Comparison of ENCODE assay signal across 1 cellular context in genomic region chr10:71790749-71791440, GRCh38.
TF ChIP-seq lines count a peak whose summit lies in the region.

No MANE protein-coding gene starts in this region.

TF ChIP-seq in GM12878, 131 proteins besides CTCF, POLR2A, EP300 and RAD21 (continued from another document):
- TF ChIP-seq, protein P1, sequence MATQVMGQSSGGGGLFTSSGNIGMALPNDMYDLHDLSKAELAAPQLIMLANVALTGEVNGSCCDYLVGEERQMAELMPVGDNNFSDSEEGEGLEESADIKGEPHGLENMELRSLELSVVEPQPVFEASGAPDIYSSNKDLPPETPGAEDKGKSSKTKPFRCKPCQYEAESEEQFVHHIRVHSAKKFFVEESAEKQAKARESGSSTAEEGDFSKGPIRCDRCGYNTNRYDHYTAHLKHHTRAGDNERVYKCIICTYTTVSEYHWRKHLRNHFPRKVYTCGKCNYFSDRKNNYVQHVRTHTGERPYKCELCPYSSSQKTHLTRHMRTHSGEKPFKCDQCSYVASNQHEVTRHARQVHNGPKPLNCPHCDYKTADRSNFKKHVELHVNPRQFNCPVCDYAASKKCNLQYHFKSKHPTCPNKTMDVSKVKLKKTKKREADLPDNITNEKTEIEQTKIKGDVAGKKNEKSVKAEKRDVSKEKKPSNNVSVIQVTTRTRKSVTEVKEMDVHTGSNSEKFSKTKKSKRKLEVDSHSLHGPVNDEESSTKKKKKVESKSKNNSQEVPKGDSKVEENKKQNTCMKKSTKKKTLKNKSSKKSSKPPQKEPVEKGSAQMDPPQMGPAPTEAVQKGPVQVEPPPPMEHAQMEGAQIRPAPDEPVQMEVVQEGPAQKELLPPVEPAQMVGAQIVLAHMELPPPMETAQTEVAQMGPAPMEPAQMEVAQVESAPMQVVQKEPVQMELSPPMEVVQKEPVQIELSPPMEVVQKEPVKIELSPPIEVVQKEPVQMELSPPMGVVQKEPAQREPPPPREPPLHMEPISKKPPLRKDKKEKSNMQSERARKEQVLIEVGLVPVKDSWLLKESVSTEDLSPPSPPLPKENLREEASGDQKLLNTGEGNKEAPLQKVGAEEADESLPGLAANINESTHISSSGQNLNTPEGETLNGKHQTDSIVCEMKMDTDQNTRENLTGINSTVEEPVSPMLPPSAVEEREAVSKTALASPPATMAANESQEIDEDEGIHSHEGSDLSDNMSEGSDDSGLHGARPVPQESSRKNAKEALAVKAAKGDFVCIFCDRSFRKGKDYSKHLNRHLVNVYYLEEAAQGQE (IDR thresholded peaks at IDR 0.05; ENCODE audit: low read depth, low read length) = no peak
- TF ChIP-seq EZH2 (IDR thresholded peaks at IDR 0.05; ENCODE audit: borderline replicate concordance, control insufficient read depth, low read depth, low read length) (no peak), SP1 (IDR thresholded peaks at IDR 0.05; ENCODE audit: low read depth, low read length) (peak; percentile 26), EGR1 (IDR thresholded peaks at IDR 0.05; ENCODE audit: borderline replicate concordance in 1 of 2, low read depth in 2 of 2, low read length in 2 of 2) (no peak), TCF7 (IDR thresholded peaks at IDR 0.05; ENCODE audit: borderline replicate concordance) (no peak), SREBF1 (IDR thresholded peaks at IDR 0.05; ENCODE audit: low read length) (no peak), CBX5 (IDR thresholded peaks at IDR 0.05; ENCODE audit: low read depth) (no peak), BHLHE40 (IDR thresholded peaks at IDR 0.05; ENCODE audit: borderline replicate concordance in 1 of 2, low read depth in 2 of 2, low read length in 1 of 2) (0 out of 4 replicates have a peak, but pooled peaks of 1 of the 2 experiments have one; percentile 22), NFXL1 (IDR thresholded peaks at IDR 0.05; ENCODE audit: borderline replicate concordance) (no peak), PAX5 (IDR thresholded peaks at IDR 0.05; ENCODE audit: borderline replicate concordance, low read depth, low read length) (peak; percentile 70; the same call in 1 of the 2 replicates), KDM1A (IDR thresholded peaks at IDR 0.05; ENCODE audit: borderline replicate concordance) (no peak), JUNB (IDR thresholded peaks at IDR 0.05) (peak; percentile 32; the same call in 1 of the 2 replicates), ZNF24 (IDR thresholded peaks at IDR 0.05) (no peak), MTA2 (IDR thresholded peaks at IDR 0.05; ENCODE audit: low read depth) (no peak), TCF12 (IDR thresholded peaks at IDR 0.05; ENCODE audit: low read depth, low read length) (peak; percentile 66; the same call in 1 of the 2 replicates), IRF4 (IDR thresholded peaks at IDR 0.05; ENCODE audit: low read depth, low read length) (peak; percentile 68; the same call in 1 of the 2 replicates), POU2F2 (IDR thresholded peaks at IDR 0.05; ENCODE audit: borderline replicate concordance, low read depth, low read length) (0 out of 3 replicates have a peak, but pooled peaks have one; percentile 25), IRF5 (IDR thresholded peaks at IDR 0.05; ENCODE audit: borderline replicate concordance) (no peak), MTA3 (IDR thresholded peaks at IDR 0.05; ENCODE audit: borderline replicate concordance, low read length) (peak; percentile 29; the same call in 1 of the 2 replicates), USF2 (IDR thresholded peaks at IDR 0.05; ENCODE audit: borderline replicate concordance, low read depth, low read length) (no peak), ESRRA (IDR thresholded peaks at IDR 0.05; ENCODE audit: low read length) (no peak), ZNF274 (IDR thresholded peaks at IDR 0.05; ENCODE audit: insufficient read depth, insufficient read length) (no peak), RB1 (IDR thresholded peaks at IDR 0.05; ENCODE audit: borderline replicate concordance) (no peak), SIX5 (IDR thresholded peaks at IDR 0.05; ENCODE audit: low read depth, low read length, severe bottlenecking) (no peak), RUNX3 (IDR thresholded peaks at IDR 0.05; ENCODE audit: low read length) (peak; percentile 82), DPF2 (IDR thresholded peaks at IDR 0.05) (no peak), BCL3 (IDR thresholded peaks at IDR 0.05; ENCODE audit: borderline replicate concordance, insufficient read depth, low read depth, low read length, poor library complexity, severe bottlenecking) (no peak), ATF2 (IDR thresholded peaks at IDR 0.05; ENCODE audit: low read length) (no peak), TBL1XR1 (IDR thresholded peaks at IDR 0.05; ENCODE audit: low read depth, low read length) (no peak), CHD2 (IDR thresholded peaks at IDR 0.05; ENCODE audit: borderline replicate concordance, low read depth, low read length) (no peak), ZZZ3 (IDR thresholded peaks at IDR 0.05; ENCODE audit: control insufficient read depth, insufficient read length, low read depth) (no peak), RBBP5 (conservative IDR thresholded peaks at IDR 0.05) (no peak), PAX8 (IDR thresholded peaks at IDR 0.05) (no peak), MAX (IDR thresholded peaks at IDR 0.05; ENCODE audit: low read depth, low read length) (no peak), EED (IDR thresholded peaks at IDR 0.05; ENCODE audit: low read depth) (peak; percentile 69), ATF3 (IDR thresholded peaks at IDR 0.05; ENCODE audit: borderline replicate concordance, extremely low read depth, low read depth, low read length) (no peak), PKNOX1 (IDR thresholded peaks at IDR 0.05) (no peak), SMAD5 (IDR thresholded peaks at IDR 0.05; ENCODE audit: low read depth) (no peak), FOXM1 (IDR thresholded peaks at IDR 0.05; ENCODE audit: low read depth, low read length) (0 out of 2 replicates have a peak, but pooled peaks have one; percentile 29), SMC3 (IDR thresholded peaks at IDR 0.05; ENCODE audit: borderline replicate concordance, low read length) (peak; percentile 8; the same call in 1 of the 2 replicates), MYB (IDR thresholded peaks at IDR 0.05; ENCODE audit: borderline replicate concordance, low read depth, low read length) (no peak)
- TF ChIP-seq, protein P2, sequence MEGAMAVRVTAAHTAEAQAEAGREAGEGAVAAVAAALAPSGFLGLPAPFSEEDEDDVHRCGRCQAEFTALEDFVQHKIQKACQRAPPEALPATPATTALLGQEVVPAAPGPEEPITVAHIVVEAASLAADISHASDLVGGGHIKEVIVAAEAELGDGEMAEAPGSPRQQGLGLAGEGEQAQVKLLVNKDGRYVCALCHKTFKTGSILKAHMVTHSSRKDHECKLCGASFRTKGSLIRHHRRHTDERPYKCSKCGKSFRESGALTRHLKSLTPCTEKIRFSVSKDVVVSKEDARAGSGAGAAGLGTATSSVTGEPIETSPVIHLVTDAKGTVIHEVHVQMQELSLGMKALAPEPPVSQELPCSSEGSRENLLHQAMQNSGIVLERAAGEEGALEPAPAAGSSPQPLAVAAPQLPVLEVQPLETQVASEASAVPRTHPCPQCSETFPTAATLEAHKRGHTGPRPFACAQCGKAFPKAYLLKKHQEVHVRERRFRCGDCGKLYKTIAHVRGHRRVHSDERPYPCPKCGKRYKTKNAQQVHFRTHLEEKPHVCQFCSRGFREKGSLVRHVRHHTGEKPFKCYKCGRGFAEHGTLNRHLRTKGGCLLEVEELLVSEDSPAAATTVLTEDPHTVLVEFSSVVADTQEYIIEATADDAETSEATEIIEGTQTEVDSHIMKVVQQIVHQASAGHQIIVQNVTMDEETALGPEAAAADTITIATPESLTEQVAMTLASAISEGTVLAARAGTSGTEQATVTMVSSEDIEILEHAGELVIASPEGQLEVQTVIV (IDR thresholded peaks at IDR 0.05; ENCODE audit: borderline replicate concordance, partially characterized antibody) = no peak
- TF ChIP-seq, protein P3, sequence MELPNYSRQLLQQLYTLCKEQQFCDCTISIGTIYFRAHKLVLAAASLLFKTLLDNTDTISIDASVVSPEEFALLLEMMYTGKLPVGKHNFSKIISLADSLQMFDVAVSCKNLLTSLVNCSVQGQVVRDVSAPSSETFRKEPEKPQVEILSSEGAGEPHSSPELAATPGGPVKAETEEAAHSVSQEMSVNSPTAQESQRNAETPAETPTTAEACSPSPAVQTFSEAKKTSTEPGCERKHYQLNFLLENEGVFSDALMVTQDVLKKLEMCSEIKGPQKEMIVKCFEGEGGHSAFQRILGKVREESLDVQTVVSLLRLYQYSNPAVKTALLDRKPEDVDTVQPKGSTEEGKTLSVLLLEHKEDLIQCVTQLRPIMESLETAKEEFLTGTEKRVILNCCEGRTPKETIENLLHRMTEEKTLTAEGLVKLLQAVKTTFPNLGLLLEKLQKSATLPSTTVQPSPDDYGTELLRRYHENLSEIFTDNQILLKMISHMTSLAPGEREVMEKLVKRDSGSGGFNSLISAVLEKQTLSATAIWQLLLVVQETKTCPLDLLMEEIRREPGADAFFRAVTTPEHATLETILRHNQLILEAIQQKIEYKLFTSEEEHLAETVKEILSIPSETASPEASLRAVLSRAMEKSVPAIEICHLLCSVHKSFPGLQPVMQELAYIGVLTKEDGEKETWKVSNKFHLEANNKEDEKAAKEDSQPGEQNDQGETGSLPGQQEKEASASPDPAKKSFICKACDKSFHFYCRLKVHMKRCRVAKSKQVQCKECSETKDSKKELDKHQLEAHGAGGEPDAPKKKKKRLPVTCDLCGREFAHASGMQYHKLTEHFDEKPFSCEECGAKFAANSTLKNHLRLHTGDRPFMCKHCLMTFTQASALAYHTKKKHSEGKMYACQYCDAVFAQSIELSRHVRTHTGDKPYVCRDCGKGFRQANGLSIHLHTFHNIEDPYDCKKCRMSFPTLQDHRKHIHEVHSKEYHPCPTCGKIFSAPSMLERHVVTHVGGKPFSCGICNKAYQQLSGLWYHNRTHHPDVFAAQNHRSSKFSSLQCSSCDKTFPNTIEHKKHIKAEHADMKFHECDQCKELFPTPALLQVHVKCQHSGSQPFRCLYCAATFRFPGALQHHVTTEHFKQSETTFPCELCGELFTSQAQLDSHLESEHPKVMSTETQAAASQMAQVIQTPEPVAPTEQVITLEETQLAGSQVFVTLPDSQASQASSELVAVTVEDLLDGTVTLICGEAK (IDR thresholded peaks at IDR 0.05; ENCODE audit: borderline replicate concordance) = no peak
